11 cellular contexts compared by ENCODE assay signal in genomic region chr6:28176373-28176772, GRCh38.
"Had no signal": no experiment of that assay in that cellular context is flagged by ENCODE, and none has a peak within 500 bp of the region (broad histone marks: within the 10 kb centered on the region; RNA-seq: fewer than 3 reads in every experiment).

No MANE protein-coding gene starts in this region.

- H3K4me3 ChIP-seq: GM23248, GM23338, HAP-1 had no signal

- H3K36me3 ChIP-seq: HAP-1 had no signal

- H3K4me3 Mint-ChIP-seq: GM23338, H9, HFFc6 had no signal

- H3K9me3 Mint-ChIP-seq: HFFc6 had no signal

- FAIRE-seq: H1, H54 had no signal

- H3K9ac ChIP-seq: GM23248 had no signal

- H3K4me1 ChIP-seq: HAP-1 had no signal

- DNase-seq: GM23248, GOT3, H7, H9, HCEC 1CT, HFFc6 had no signal

- ATAC-seq: GM23338, HCT116 had no signal

- H3K9me3 ChIP-seq: HAP-1 had no signal

- H3K27ac ChIP-seq: GM23248 had no signal

- H3K4me1 Mint-ChIP-seq: GM23338, H9 had no signal

- H3K27ac Mint-ChIP-seq: GM23338, H9, HFFc6 had no signal

- H2AFZ ChIP-seq: GM23248, GM23338 had no signal

- H3K4me2 ChIP-seq: GM23338 had no signal
